Comparison of ENCODE assay signal across 1 cellular context in the genomic region with DNA sequence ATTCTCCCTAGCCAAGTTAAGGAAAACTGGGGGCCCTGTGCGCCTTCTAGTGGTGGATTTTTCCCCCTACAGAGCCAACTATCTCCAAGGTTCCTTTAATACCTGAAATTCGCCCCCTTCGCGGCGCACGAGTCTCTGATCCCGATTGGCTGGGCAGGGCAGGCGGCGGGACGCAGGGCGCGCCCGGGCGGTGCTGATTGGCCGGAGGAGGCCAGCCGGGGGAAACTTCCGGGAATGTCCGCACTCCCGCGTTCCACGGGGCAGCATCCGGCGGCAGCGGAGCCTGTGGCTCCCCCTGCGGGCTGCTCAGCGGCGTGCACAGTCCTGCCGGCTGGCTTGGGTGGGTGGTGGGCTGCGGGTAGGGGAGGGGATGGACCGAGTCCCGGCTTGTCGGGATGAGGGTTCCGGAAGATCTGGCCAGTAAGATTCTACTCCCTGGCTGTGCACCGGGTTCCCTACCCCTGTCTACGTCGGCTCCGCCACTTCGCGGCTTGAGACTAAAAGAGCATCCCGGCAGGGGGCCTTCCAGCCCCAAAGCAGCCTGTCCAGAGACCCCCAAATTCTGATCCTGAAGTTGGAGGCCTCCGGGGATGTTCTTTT.
TF ChIP-seq lines count a peak whose summit lies in the region.

TSS of gene NABP2 (plus strand) at position 241 of the 600 bp plus-strand sequence. CDS start 515 bp downstream, outside the sequence.

TF ChIP-seq in HepG2, 621 proteins besides CTCF, POLR2A, EP300 and RAD21 (continued from another document and continues in another):
- TF ChIP-seq, protein P1, sequence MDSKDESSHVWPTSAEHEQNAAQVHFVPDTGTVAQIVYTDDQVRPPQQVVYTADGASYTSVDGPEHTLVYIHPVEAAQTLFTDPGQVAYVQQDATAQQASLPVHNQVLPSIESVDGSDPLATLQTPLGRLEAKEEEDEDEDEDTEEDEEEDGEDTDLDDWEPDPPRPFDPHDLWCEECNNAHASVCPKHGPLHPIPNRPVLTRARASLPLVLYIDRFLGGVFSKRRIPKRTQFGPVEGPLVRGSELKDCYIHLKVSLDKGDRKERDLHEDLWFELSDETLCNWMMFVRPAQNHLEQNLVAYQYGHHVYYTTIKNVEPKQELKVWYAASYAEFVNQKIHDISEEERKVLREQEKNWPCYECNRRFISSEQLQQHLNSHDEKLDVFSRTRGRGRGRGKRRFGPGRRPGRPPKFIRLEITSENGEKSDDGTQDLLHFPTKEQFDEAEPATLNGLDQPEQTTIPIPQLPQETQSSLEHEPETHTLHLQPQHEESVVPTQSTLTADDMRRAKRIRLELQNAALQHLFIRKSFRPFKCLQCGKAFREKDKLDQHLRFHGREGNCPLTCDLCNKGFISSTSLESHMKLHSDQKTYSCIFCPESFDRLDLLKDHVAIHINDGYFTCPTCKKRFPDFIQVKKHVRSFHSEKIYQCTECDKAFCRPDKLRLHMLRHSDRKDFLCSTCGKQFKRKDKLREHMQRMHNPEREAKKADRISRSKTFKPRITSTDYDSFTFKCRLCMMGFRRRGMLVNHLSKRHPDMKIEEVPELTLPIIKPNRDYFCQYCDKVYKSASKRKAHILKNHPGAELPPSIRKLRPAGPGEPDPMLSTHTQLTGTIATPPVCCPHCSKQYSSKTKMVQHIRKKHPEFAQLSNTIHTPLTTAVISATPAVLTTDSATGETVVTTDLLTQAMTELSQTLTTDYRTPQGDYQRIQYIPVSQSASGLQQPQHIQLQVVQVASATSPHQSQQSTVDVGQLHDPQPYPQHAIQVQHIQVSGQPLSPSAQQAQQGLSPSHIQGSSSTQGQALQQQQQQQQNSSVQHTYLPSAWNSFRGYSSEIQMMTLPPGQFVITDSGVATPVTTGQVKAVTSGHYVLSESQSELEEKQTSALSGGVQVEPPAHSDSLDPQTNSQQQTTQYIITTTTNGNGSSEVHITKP (CRISPR knock-in tag; IDR thresholded peaks at IDR 0.05; ENCODE audit: low read depth) = peak; percentile 58; the same call in 1 of the 2 replicates
- TF ChIP-seq CAMTA2 (CRISPR knock-in tag; IDR thresholded peaks at IDR 0.05; ENCODE audit: borderline replicate concordance) (no peak), HNRNPK (IDR thresholded peaks at IDR 0.05; ENCODE audit: low read depth, low read length, poor library complexity, severe bottlenecking) (peak; percentile 93), CEBPB (IDR thresholded peaks at IDR 0.05; ENCODE audit: borderline replicate concordance, low read depth, low read length) (no peak), ETV5 (CRISPR knock-in tag; IDR thresholded peaks at IDR 0.05; ENCODE audit: borderline replicate concordance) (peak; percentile 85), SYNCRIP (IDR thresholded peaks at IDR 0.05; ENCODE audit: insufficient read depth, low read depth, low read length) (no peak), ZNF773 (CRISPR knock-in tag; IDR thresholded peaks at IDR 0.05; ENCODE audit: borderline replicate concordance) (no peak), HES4 (CRISPR knock-in tag; IDR thresholded peaks at IDR 0.05; ENCODE audit: borderline replicate concordance) (no peak), ELF3 (CRISPR knock-in tag; IDR thresholded peaks at IDR 0.05) (peak; percentile 89), ZNF788 (CRISPR knock-in tag; IDR thresholded peaks at IDR 0.05; ENCODE audit: borderline replicate concordance) (peak; percentile 84; the same call in 1 of the 2 replicates), MLLT10 (CRISPR knock-in tag; IDR thresholded peaks at IDR 0.05) (no peak), NFAT5 (CRISPR knock-in tag; IDR thresholded peaks at IDR 0.05) (no peak), ZSCAN29 (CRISPR knock-in tag; conservative IDR thresholded peaks at IDR 0.05) (no peak; the same call in 1 of the 2 replicates), ZNF782 (CRISPR knock-in tag; IDR thresholded peaks at IDR 0.05; ENCODE audit: borderline replicate concordance) (no peak), ZNF138 (CRISPR knock-in tag; IDR thresholded peaks at IDR 0.05; ENCODE audit: low read depth) (no peak), ZZZ3 (CRISPR knock-in tag; IDR thresholded peaks at IDR 0.05; ENCODE audit: borderline replicate concordance) (no peak), ATM (IDR thresholded peaks at IDR 0.05; ENCODE audit: borderline replicate concordance) (no peak), SALL2 (CRISPR knock-in tag; IDR thresholded peaks at IDR 0.05) (no peak), ZNF724P (CRISPR knock-in tag; IDR thresholded peaks at IDR 0.05; ENCODE audit: borderline replicate concordance) (peak; percentile 43; the same call in 1 of the 2 replicates), HDAC2 (CRISPR knock-in tag; IDR thresholded peaks at IDR 0.05) (no peak; the same call in 1 of the 2 replicates), EED (CRISPR knock-in tag; IDR thresholded peaks at IDR 0.05) (no peak), NFYB (CRISPR knock-in tag; IDR thresholded peaks at IDR 0.05) (peak; percentile 98), HBP1 (CRISPR knock-in tag; IDR thresholded peaks at IDR 0.05; ENCODE audit: low read depth) (no peak), CREM (IDR thresholded peaks at IDR 0.05) (peak; percentile 14; the same call in 1 of the 2 replicates), CREM (CRISPR knock-in tag; IDR thresholded peaks at IDR 0.05) (no peak), GPN1 (CRISPR knock-in tag; IDR thresholded peaks at IDR 0.05; ENCODE audit: borderline replicate concordance) (no peak), MYPOP (CRISPR knock-in tag; IDR thresholded peaks at IDR 0.05) (peak; percentile 93), ZNF615 (CRISPR knock-in tag; IDR thresholded peaks at IDR 0.05; ENCODE audit: borderline replicate concordance) (no peak), NFYC (CRISPR knock-in tag; IDR thresholded peaks at IDR 0.05) (peak; percentile 96), HOXA9 (CRISPR knock-in tag; IDR thresholded peaks at IDR 0.05; ENCODE audit: borderline replicate concordance) (no peak), CBX1 (IDR thresholded peaks at IDR 0.05; ENCODE audit: low read depth) (peak; percentile 77), ZNF879 (CRISPR knock-in tag; IDR thresholded peaks at IDR 0.05) (no peak), GLMP (CRISPR knock-in tag; IDR thresholded peaks at IDR 0.05; ENCODE audit: borderline replicate concordance) (no peak), SNAPC2 (CRISPR knock-in tag; IDR thresholded peaks at IDR 0.05) (no peak), SRY (CRISPR knock-in tag; IDR thresholded peaks at IDR 0.05) (no peak), ZNF564 (CRISPR knock-in tag; IDR thresholded peaks at IDR 0.05) (no peak; the same call in 1 of the 2 replicates), PCBP2 (optimal IDR thresholded peaks at IDR 0.05; ENCODE audit: low read depth, low read length, poor library complexity, severe bottlenecking) (no peak)
- TF ChIP-seq, protein P2, sequence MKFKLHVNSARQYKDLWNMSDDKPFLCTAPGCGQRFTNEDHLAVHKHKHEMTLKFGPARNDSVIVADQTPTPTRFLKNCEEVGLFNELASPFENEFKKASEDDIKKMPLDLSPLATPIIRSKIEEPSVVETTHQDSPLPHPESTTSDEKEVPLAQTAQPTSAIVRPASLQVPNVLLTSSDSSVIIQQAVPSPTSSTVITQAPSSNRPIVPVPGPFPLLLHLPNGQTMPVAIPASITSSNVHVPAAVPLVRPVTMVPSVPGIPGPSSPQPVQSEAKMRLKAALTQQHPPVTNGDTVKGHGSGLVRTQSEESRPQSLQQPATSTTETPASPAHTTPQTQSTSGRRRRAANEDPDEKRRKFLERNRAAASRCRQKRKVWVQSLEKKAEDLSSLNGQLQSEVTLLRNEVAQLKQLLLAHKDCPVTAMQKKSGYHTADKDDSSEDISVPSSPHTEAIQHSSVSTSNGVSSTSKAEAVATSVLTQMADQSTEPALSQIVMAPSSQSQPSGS (CRISPR knock-in tag; IDR thresholded peaks at IDR 0.05) = peak; percentile 42; the same call in 1 of the 2 replicates
- TF ChIP-seq, protein P3, sequence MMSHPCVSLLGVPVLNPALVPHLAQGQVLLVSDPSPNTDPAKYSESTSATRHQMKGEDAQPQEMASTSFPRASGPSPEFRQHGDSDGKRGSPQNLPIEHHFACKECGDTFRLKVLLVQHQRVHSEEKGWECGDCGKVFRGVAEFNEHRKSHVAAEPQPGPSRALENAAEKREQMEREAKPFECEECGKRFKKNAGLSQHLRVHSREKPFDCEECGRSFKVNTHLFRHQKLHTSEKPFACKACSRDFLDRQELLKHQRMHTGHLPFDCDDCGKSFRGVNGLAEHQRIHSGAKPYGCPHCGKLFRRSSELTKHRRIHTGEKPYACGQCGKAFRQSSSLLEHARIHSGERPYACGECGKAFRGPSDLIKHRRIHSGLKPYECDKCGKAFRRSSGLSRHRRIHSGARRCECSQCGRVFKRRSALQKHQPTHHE (CRISPR knock-in tag; IDR thresholded peaks at IDR 0.05; ENCODE audit: borderline replicate concordance) = no peak
- TF ChIP-seq, protein P4, sequence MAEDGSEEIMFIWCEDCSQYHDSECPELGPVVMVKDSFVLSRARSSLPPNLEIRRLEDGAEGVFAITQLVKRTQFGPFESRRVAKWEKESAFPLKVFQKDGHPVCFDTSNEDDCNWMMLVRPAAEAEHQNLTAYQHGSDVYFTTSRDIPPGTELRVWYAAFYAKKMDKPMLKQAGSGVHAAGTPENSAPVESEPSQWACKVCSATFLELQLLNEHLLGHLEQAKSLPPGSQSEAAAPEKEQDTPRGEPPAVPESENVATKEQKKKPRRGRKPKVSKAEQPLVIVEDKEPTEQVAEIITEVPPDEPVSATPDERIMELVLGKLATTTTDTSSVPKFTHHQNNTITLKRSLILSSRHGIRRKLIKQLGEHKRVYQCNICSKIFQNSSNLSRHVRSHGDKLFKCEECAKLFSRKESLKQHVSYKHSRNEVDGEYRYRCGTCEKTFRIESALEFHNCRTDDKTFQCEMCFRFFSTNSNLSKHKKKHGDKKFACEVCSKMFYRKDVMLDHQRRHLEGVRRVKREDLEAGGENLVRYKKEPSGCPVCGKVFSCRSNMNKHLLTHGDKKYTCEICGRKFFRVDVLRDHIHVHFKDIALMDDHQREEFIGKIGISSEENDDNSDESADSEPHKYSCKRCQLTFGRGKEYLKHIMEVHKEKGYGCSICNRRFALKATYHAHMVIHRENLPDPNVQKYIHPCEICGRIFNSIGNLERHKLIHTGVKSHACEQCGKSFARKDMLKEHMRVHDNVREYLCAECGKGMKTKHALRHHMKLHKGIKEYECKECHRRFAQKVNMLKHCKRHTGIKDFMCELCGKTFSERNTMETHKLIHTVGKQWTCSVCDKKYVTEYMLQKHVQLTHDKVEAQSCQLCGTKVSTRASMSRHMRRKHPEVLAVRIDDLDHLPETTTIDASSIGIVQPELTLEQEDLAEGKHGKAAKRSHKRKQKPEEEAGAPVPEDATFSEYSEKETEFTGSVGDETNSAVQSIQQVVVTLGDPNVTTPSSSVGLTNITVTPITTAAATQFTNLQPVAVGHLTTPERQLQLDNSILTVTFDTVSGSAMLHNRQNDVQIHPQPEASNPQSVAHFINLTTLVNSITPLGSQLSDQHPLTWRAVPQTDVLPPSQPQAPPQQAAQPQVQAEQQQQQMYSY (CRISPR knock-in tag; IDR thresholded peaks at IDR 0.05) = no peak
